In genomic region chr17:38925263-38925995, GRCh38 we compare ENCODE assay signal across 9 cellular contexts.
A peak's percentile ranks its signal among the peaks of the same experiment; 100 is the strongest.
DNase-seq lines count a peak whose midpoint lies in the region; ATAC-seq, FAIRE-seq and TF ChIP-seq lines count a peak whose summit lies in the region.
"Had no signal": no experiment of that assay in that cellular context is flagged by ENCODE, and none has a peak within 500 bp of the region (broad histone marks: within the 10 kb centered on the region; RNA-seq: fewer than 3 reads in every experiment).

LASP1NB (plus strand) TSS chr17:38925614.

- CTCF ChIA-PET in K562 (lab: Yijun Ruan, JAX; ENCODE audit: low intra/inter-chr PET ratio) = no interaction called here

- in situ Hi-C loops in K562 (cut with MboI) (no loop called here), GM13976 (cut with MboI; ENCODE audit: low sequenced_read_pairs, unreplicated experiment) (no loop called here), KBM-7 (cut with MboI; ENCODE audit: low pct_unique_long_range_greater_than_20kb, low sequenced_read_pairs) (no loop called here)

- intact Hi-C loops in K562 (cut with micrococcal nuclease) = loop anchor here (5.0 kb wide), 1 partner anchor 53 kb away; the partner anchor contains the start of gene LASP1

- H3K36me3 ChIP-seq in K562 (ENCODE audit: control insufficient read depth, insufficient read depth, low read length) (peaks cover under 1% of the 10 kb centered on the region; the same call in 1 of the 3 replicates), mesodermal cell (ENCODE audit: control insufficient read depth, insufficient read depth, low read length) (peaks cover 6% of the 10 kb centered on the region), thymus (ENCODE audit: control insufficient read depth, insufficient read depth) (peaks cover under 1% of the 10 kb centered on the region)

- no peak for ATAC-seq in K562

- H3K27ac ChIP-seq in K562 (ENCODE audit: extremely low read depth, low read depth, low read length) = no peak within 1 kb of the TSS
- peak within 1 kb of the TSS; percentile 62 for H3K27ac ChIP-seq in mesodermal cell (ENCODE audit: low read depth, low read length, severe bottlenecking)
- peak within 1 kb of the TSS; percentile 36 for H3K27ac ChIP-seq in thymus (ENCODE audit: low read depth)
- H3K27ac ChIP-seq: 22Rv1 had no signal

- TF ChIP-seq EP300 in K562 (IDR thresholded peaks at IDR 0.05; ENCODE audit: low read length) = no peak

- H3K9me3 ChIP-seq in K562 (replicated peaks; ENCODE audit: control insufficient read depth, insufficient read depth, low read depth, low read length) (no peaks in the 10 kb centered on the region), mesodermal cell (ENCODE audit: control insufficient read depth, low read length) (no peaks in the 10 kb centered on the region), thymus (ENCODE audit: control insufficient read depth) (no peaks in the 10 kb centered on the region)

- WGBS in K562 (ENCODE audit: insufficient coverage, low coverage, missing lambda C conversion rate) = 55% methylated on average over 14 of the region's 14 CpGs
- 64 to 80% methylated on average over 4 to 8 of the region's 14 CpGs for WGBS in mesodermal cell (ENCODE audit: insufficient coverage in 2 of 2), 2 experiments
- 71% methylated on average over 14 of the region's 14 CpGs for WGBS in thymus

- H2AFZ ChIP-seq in K562 (ENCODE audit: low read depth, low read length) = no peak within 1 kb of the TSS

- H3K4me3 ChIP-seq in K562 (no peak within 1 kb of the TSS), mesodermal cell (ENCODE audit: extremely low read depth, insufficient read depth, low read length, poor library complexity, severe bottlenecking) (peak within 1 kb of the TSS; percentile 19), thymus (ENCODE audit: low read length) (no peak within 1 kb of the TSS)

- POLR2A ChIA-PET in K562 (lab: Yijun Ruan, JAX) = interaction anchor here (0.5 to 1.5 kb wide), 6 partner anchors 8 to 167 kb away, joined by 3 to 4 read pairs (median 4); no protein-coding TSS in a partner anchor

- H3K9me1 ChIP-seq in K562 (ENCODE audit: control insufficient read depth, insufficient read depth, low read length) = no peaks in the 10 kb centered on the region

- TF ChIP-seq CTCF in K562 (IDR thresholded peaks at IDR 0.05 in 2 of 3, conservative IDR thresholded peaks at IDR 0.05 in 1 of 3; ENCODE audit: insufficient read depth in 2 of 3, low read depth in 1 of 3, low read length in 3 of 3) (no peak), GM13976 (IDR thresholded peaks at IDR 0.05; ENCODE audit: borderline replicate concordance, control extremely low read depth, extremely low read depth, insufficient read depth, missing control alignments) (no peak)

- DNase-seq in NCI-H82 (lab: John Stamatoyannopoulos, UW) (peak; percentile 53), NCI-H82 treated with DMSO at 0.1 percent for 48 hours (lab: John Stamatoyannopoulos, UW; ENCODE audit: unreplicated experiment) (no peak), K562 (ENCODE audit: extremely low read depth in 1 of 4, low spot score in 3 of 4) (peak in 1 of 4 experiments; percentile 41), GM13976 (ENCODE audit: low spot score) (no peak), NCI-H2171 (lab: John Stamatoyannopoulos, UW) (no peak), KBM-7 (no peak)

- no peak within 1 kb of the TSS for H3K4me2 ChIP-seq in K562 (ENCODE audit: insufficient read depth, low read length)

- H3K27me3 ChIP-seq in K562 (ENCODE audit: control insufficient read depth in 2 of 2, insufficient read depth in 2 of 2, low read length in 2 of 2) (no peaks in the 10 kb centered on the region), thymus (ENCODE audit: control insufficient read depth, insufficient read depth) (no peaks in the 10 kb centered on the region)

- no peaks in the 10 kb centered on the region for H3K79me2 ChIP-seq in K562 (ENCODE audit: control insufficient read depth, insufficient read depth, low read length)

- BruUV-seq in K562 (replicated peaks; lab: Mats Ljungman, UMichigan) = no TSS peak

- no peak for TF ChIP-seq RAD21 in K562 (CRISPR knock-in tag; conservative IDR thresholded peaks at IDR 0.05 in 1 of 2, IDR thresholded peaks at IDR 0.05 in 1 of 2)

- no peak for FAIRE-seq in K562 (lab: Jason Lieb, UNC)

- H3K4me1 ChIP-seq in K562 (replicated peaks in 1 of 2; ENCODE audit: control insufficient read depth in 2 of 2, insufficient read depth in 2 of 2, low read length in 2 of 2) (peaks cover 7 to 12% of the 10 kb centered on the region in 2 experiments; a peak in 3 of 5 replicates), mesodermal cell (ENCODE audit: control insufficient read depth, insufficient read depth, low read length, poor library complexity, severe bottlenecking) (peaks cover 26% of the 10 kb centered on the region), thymus (ENCODE audit: control insufficient read depth, insufficient read depth, low read length) (no peaks in the 10 kb centered on the region)

- peak within 1 kb of the TSS in 1 of 2 experiments; percentile 30; a peak in 1 of 4 replicates for H3K9ac ChIP-seq in K562 (ENCODE audit: insufficient read depth in 1 of 2, low read depth in 2 of 2, low read length in 2 of 2)

- TF ChIP-seq POLR2A in K562 (conservative IDR thresholded peaks at IDR 0.05) = no peak

- H4K20me1 ChIP-seq in K562 (replicated peaks; ENCODE audit: control insufficient read depth, insufficient read depth, low read length) = no peaks in the 10 kb centered on the region

TF ChIP-seq in K562, 482 proteins besides CTCF, POLR2A, EP300 and RAD21:
- TF ChIP-seq ZNF518B (CRISPR knock-in tag; IDR thresholded peaks at IDR 0.05) (no peak), NFYB (IDR thresholded peaks at IDR 0.05; ENCODE audit: extremely low read depth, insufficient read length) (peak; percentile 40)
